ENCODE assay signal across 10 cellular contexts in genomic region chr13:40764587-40765403, GRCh38. TPM values are rescaled to one million over a fixed set of nuclear protein-coding genes. Genes with fewer than 3 reads are reported as not detected.
DNase-seq lines count a peak whose midpoint lies in the region; ATAC-seq and TF ChIP-seq lines count a peak whose summit lies in the region.
"Had no signal": no experiment of that assay in that cellular context is flagged by ENCODE, and none has a peak within 500 bp of the region (broad histone marks: within the 10 kb centered on the region; RNA-seq: fewer than 3 reads in every experiment).

No MANE protein-coding gene starts in this region.

- CTCF ChIA-PET in activated CD8-positive, alpha-beta T cell treated with anti-CD3 and anti-CD28 coated beads, Interleukin-2, amount 10 ng/mL, durations not matched to agents 7 days and 5 days (lab: Charles Lee): interaction anchor here (1.0 to 6.2 kb wide), 4 partner anchors 8 to 96 kb away, joined by 3 to 42 read pairs (median 4); no protein-coding TSS in a partner anchor

- ATAC-seq in activated CD8-positive, alpha-beta T cell treated with anti-CD3 and anti-CD28 coated beads, Interleukin-2, amount 10 ng/mL, durations not matched to agents 7 days and 5 days: peak; percentile 85
- ATAC-seq in stimulated activated naive CD8-positive, alpha-beta T cell treated with anti-CD3 and anti-CD28 coated beads, Interleukin-15, amount 100 ng/mL, for 72 hours: peak; percentile 98
- no peak for ATAC-seq in GM18861 (IDR thresholded peaks at IDR 0.05; ENCODE audit: unreplicated experiment)
- ATAC-seq in stimulated activated naive B cell treated with anti-CD40 and anti-IgM and Interleukin-4, amounts not matched to agents 10 μg/mL and 1 μg/mL and 100 μg/mL, for 72 hours (replicated peaks): no peak

- no peaks in the 10 kb centered on the region for H3K27me3 Mint-ChIP-seq in activated CD8-positive, alpha-beta T cell treated with anti-CD3 and anti-CD28 coated beads, Interleukin-2, amount 10 ng/mL, durations not matched to agents 7 days and 5 days (ENCODE audit: low read depth)
- H3K27me3 Mint-ChIP-seq in stimulated activated naive CD8-positive, alpha-beta T cell treated with anti-CD3 and anti-CD28 coated beads, Interleukin-15, amount 100 ng/mL, for 72 hours: no peaks in the 10 kb centered on the region
- H3K27me3 Mint-ChIP-seq in stimulated activated naive B cell treated with anti-CD40 and anti-IgM and Interleukin-4, amounts not matched to agents 10 μg/mL and 1 μg/mL and 100 μg/mL, for 72 hours: no peaks in the 10 kb centered on the region
- H3K27me3 Mint-ChIP-seq: B cell had no signal

- H3K4me3 Mint-ChIP-seq in activated CD8-positive, alpha-beta T cell treated with anti-CD3 and anti-CD28 coated beads, Interleukin-2, amount 10 ng/mL, durations not matched to agents 7 days and 5 days: no peak overlapping the region
- peak overlapping the region; percentile 22 to 66 for H3K4me3 Mint-ChIP-seq in stimulated activated naive CD8-positive, alpha-beta T cell treated with anti-CD3 and anti-CD28 coated beads, Interleukin-15, amount 100 ng/mL, for 72 hours
- H3K4me3 Mint-ChIP-seq in stimulated activated naive B cell treated with anti-CD40 and anti-IgM and Interleukin-4, amounts not matched to agents 10 μg/mL and 1 μg/mL and 100 μg/mL, for 72 hours: no peak overlapping the region
- H3K4me3 Mint-ChIP-seq: B cell had no signal

- DNase-seq in stimulated activated CD4-positive, alpha-beta T cell treated with anti-CD3 and anti-CD28 coated beads, Interleukin-12 subunit alpha, Interleukin-12 subunit beta, amount 100 ng/mL, for 48 hours (ENCODE audit: low read depth in 2 of 3, low spot score in 1 of 3): peak; percentile 49 to 62 (median 53)
- no peak for DNase-seq in stimulated activated CD4-positive, alpha-beta T cell treated with anti-CD3 and anti-CD28 coated beads, Interleukin-12 subunit alpha, Interleukin-12 subunit beta, amount 100 ng/mL, for 4 hours
- DNase-seq in activated CD8-positive, alpha-beta T cell treated with anti-CD3 and anti-CD28 coated beads, Interleukin-2, amount 10 ng/mL, durations not matched to agents 7 days and 5 days: no peak
- peak; percentile 8 for DNase-seq in fibroblast of pulmonary artery (ENCODE audit: low read depth)
- peak; percentile 37 to 77 for DNase-seq in stimulated activated naive CD8-positive, alpha-beta T cell treated with anti-CD3 and anti-CD28 coated beads, Interleukin-15, amount 100 ng/mL, for 72 hours
- no peak for DNase-seq in stimulated activated naive B cell treated with anti-CD40 and anti-IgM and Interleukin-4, amounts not matched to agents 10 μg/mL and 1 μg/mL and 100 μg/mL, for 72 hours
- no peak for DNase-seq in foreskin melanocyte
- DNase-seq: NCI-H774 had no signal

- no peak overlapping the region for H3K4me3 ChIP-seq in fibroblast of pulmonary artery (replicated peaks; ENCODE audit: low read depth, low read length)

- POLR2A ChIA-PET in activated CD8-positive, alpha-beta T cell treated with anti-CD3 and anti-CD28 coated beads, Interleukin-2, amount 10 ng/mL, durations not matched to agents 7 days and 5 days (lab: Charles Lee): no interaction called here

- no peaks in the 10 kb centered on the region for H3K9me3 Mint-ChIP-seq in activated CD8-positive, alpha-beta T cell treated with anti-CD3 and anti-CD28 coated beads, Interleukin-2, amount 10 ng/mL, durations not matched to agents 7 days and 5 days (ENCODE audit: insufficient read depth)
- H3K9me3 Mint-ChIP-seq in stimulated activated naive CD8-positive, alpha-beta T cell treated with anti-CD3 and anti-CD28 coated beads, Interleukin-15, amount 100 ng/mL, for 72 hours: no peaks in the 10 kb centered on the region
- no peaks in the 10 kb centered on the region for H3K9me3 Mint-ChIP-seq in stimulated activated naive B cell treated with anti-CD40 and anti-IgM and Interleukin-4, amounts not matched to agents 10 μg/mL and 1 μg/mL and 100 μg/mL, for 72 hours

- peaks cover 47% of the 10 kb centered on the region for H3K4me1 Mint-ChIP-seq in activated CD8-positive, alpha-beta T cell treated with anti-CD3 and anti-CD28 coated beads, Interleukin-2, amount 10 ng/mL, durations not matched to agents 7 days and 5 days (ENCODE audit: low read depth)
- peaks cover 39% of the 10 kb centered on the region for H3K4me1 Mint-ChIP-seq in stimulated activated naive CD8-positive, alpha-beta T cell treated with anti-CD3 and anti-CD28 coated beads, Interleukin-15, amount 100 ng/mL, for 72 hours
- H3K4me1 Mint-ChIP-seq in stimulated activated naive B cell treated with anti-CD40 and anti-IgM and Interleukin-4, amounts not matched to agents 10 μg/mL and 1 μg/mL and 100 μg/mL, for 72 hours: peaks cover 9% of the 10 kb centered on the region in 2 donors

- peaks cover 40% of the 10 kb centered on the region for H3K36me3 Mint-ChIP-seq in activated CD8-positive, alpha-beta T cell treated with anti-CD3 and anti-CD28 coated beads, Interleukin-2, amount 10 ng/mL, durations not matched to agents 7 days and 5 days (ENCODE audit: low read depth)
- H3K36me3 Mint-ChIP-seq in stimulated activated naive B cell treated with anti-CD40 and anti-IgM and Interleukin-4, amounts not matched to agents 10 μg/mL and 1 μg/mL and 100 μg/mL, for 72 hours: peaks cover 16 to 22% of the 10 kb centered on the region in 2 donors

- no peak for TF ChIP-seq CTCF in fibroblast of pulmonary artery (IDR thresholded peaks at IDR 0.05; ENCODE audit: low read length, missing control alignments)

- peak overlapping the region; percentile 49 for H3K27ac Mint-ChIP-seq in activated CD8-positive, alpha-beta T cell treated with anti-CD3 and anti-CD28 coated beads, Interleukin-2, amount 10 ng/mL, durations not matched to agents 7 days and 5 days
- H3K27ac Mint-ChIP-seq in stimulated activated naive CD8-positive, alpha-beta T cell treated with anti-CD3 and anti-CD28 coated beads, Interleukin-15, amount 100 ng/mL, for 72 hours: peak overlapping the region; percentile 71 to 97
- no peak overlapping the region for H3K27ac Mint-ChIP-seq in stimulated activated naive B cell treated with anti-CD40 and anti-IgM and Interleukin-4, amounts not matched to agents 10 μg/mL and 1 μg/mL and 100 μg/mL, for 72 hours
- H3K27ac Mint-ChIP-seq: B cell had no signal

RNA-seq across cellular contexts. Expression of gene MRPS31, which starts 6.2 kb away (rescaled TPM):
- 10 to 100 TPM; 35.6 to 37.3 TPM for total RNA-seq in activated CD8-positive, alpha-beta T cell treated with anti-CD3 and anti-CD28 coated beads, Interleukin-2, amount 10 ng/mL, durations not matched to agents 7 days and 5 days

RNA-seq across cellular contexts. Expression of gene SLC25A15, which starts 24.6 kb away (rescaled TPM):
- total RNA-seq in activated CD8-positive, alpha-beta T cell treated with anti-CD3 and anti-CD28 coated beads, Interleukin-2, amount 10 ng/mL, durations not matched to agents 7 days and 5 days: 10 to 100 TPM; 13.4 to 13.5 TPM

Comparison
In these comparisons a context has a peak if more than half of its experiments do, and no peak if none do; other contexts are left out.
1. DNase-seq: peak in stimulated activated CD4-positive, alpha-beta T cell treated with anti-CD3 and anti-CD28 coated beads, Interleukin-12 subunit alpha, Interleukin-12 subunit beta, amount 100 ng/mL, for 48 hours (3 of 3), fibroblast of pulmonary artery (single experiment) and stimulated activated naive CD8-positive, alpha-beta T cell treated with anti-CD3 and anti-CD28 coated beads, Interleukin-15, amount 100 ng/mL, for 72 hours (2 of 2); none in stimulated activated CD4-positive, alpha-beta T cell treated with anti-CD3 and anti-CD28 coated beads, Interleukin-12 subunit alpha, Interleukin-12 subunit beta, amount 100 ng/mL, for 4 hours (single experiment), activated CD8-positive, alpha-beta T cell treated with anti-CD3 and anti-CD28 coated beads, Interleukin-2, amount 10 ng/mL, durations not matched to agents 7 days and 5 days (single experiment), stimulated activated naive B cell treated with anti-CD40 and anti-IgM and Interleukin-4, amounts not matched to agents 10 μg/mL and 1 μg/mL and 100 μg/mL, for 72 hours (single experiment) and foreskin melanocyte (single experiment).
2. ATAC-seq: peak in activated CD8-positive, alpha-beta T cell treated with anti-CD3 and anti-CD28 coated beads, Interleukin-2, amount 10 ng/mL, durations not matched to agents 7 days and 5 days (single experiment) and stimulated activated naive CD8-positive, alpha-beta T cell treated with anti-CD3 and anti-CD28 coated beads, Interleukin-15, amount 100 ng/mL, for 72 hours (single experiment); none in GM18861 (single experiment) and stimulated activated naive B cell treated with anti-CD40 and anti-IgM and Interleukin-4, amounts not matched to agents 10 μg/mL and 1 μg/mL and 100 μg/mL, for 72 hours (0 of 2).
3. H3K4me3 Mint-ChIP-seq: peak in stimulated activated naive CD8-positive, alpha-beta T cell treated with anti-CD3 and anti-CD28 coated beads, Interleukin-15, amount 100 ng/mL, for 72 hours (2 of 2); none in activated CD8-positive, alpha-beta T cell treated with anti-CD3 and anti-CD28 coated beads, Interleukin-2, amount 10 ng/mL, durations not matched to agents 7 days and 5 days (single experiment) and stimulated activated naive B cell treated with anti-CD40 and anti-IgM and Interleukin-4, amounts not matched to agents 10 μg/mL and 1 μg/mL and 100 μg/mL, for 72 hours (0 of 2).